20 cellular contexts compared by ENCODE assay signal in genomic region chr22:30873086-30873650, GRCh38.
"Had no signal": no experiment of that assay in that cellular context is flagged by ENCODE, and none has a peak within 500 bp of the region (broad histone marks: within the 10 kb centered on the region; RNA-seq: fewer than 3 reads in every experiment).

No MANE protein-coding gene starts in this region.

- H3K9me3 ChIP-seq: body of pancreas, gastrocnemius medialis, left ventricle myocardium inferior, ovary, right lobe of liver, upper lobe of left lung had no signal

- H3K36me3 ChIP-seq: gastrocnemius medialis, left ventricle myocardium inferior, neural progenitor cell, ovary, right lobe of liver, upper lobe of left lung had no signal

- ATAC-seq: activated naive CD4-positive, alpha-beta T cell treated with anti-CD3 and anti-CD28 coated beads, Interleukin-2, amount 50 U/mL, for 72 hours; body of pancreas; esophagus mucosa; gastrocnemius medialis; right lobe of liver; stimulated activated naive CD8-positive, alpha-beta T cell treated with anti-CD3 and anti-CD28 coated beads, Interleukin-15, amount 100 ng/mL, for 72 hours had no signal

- H3K4me3 ChIP-seq: body of pancreas, gastrocnemius medialis, left ventricle myocardium inferior, neural progenitor cell, ovary, right lobe of liver, upper lobe of left lung had no signal

- H3K9ac ChIP-seq: neural progenitor cell had no signal

- H2AFZ ChIP-seq: neural progenitor cell had no signal

- H3K27ac ChIP-seq: body of pancreas, gastrocnemius medialis, left ventricle myocardium inferior, neural progenitor cell, ovary, right lobe of liver, upper lobe of left lung had no signal

- H3K27me3 ChIP-seq: body of pancreas, gastrocnemius medialis, neural progenitor cell, ovary, right lobe of liver, upper lobe of left lung had no signal

- FAIRE-seq: colon, small intestine, TTC549 had no signal

- DNase-seq: activated B cell treated with CpG ODN at 0.5 μM for 24 hours; activated CD4-positive, alpha-beta memory T cell treated with anti-CD3 and anti-CD28 coated beads, Interleukin-2, amount 10 ng/mL, durations not matched to agents 7 days and 5 days; activated CD4-positive, alpha-beta T cell treated with anti-CD3 and anti-CD28 coated beads for 48 hours; activated gamma-delta T cell treated with Interleukin-2 at 50 U/mL for 16 hours; activated T-cell treated with anti-CD3 and anti-CD28 coated beads, Interleukin-2, amount 50 U/mL, for 24 hours; amniotic stem cell; left ventricle myocardium inferior; small intestine; stimulated activated CD4-positive, alpha-beta T cell treated with anti-CD3 and anti-CD28 coated beads, Interleukin-4, amount 100 ng/mL, for 1 hour; stimulated activated naive CD8-positive, alpha-beta T cell treated with anti-CD3 and anti-CD28 coated beads, Interleukin-15, amount 100 ng/mL, for 72 hours; upper lobe of left lung had no signal

- H3K4me1 ChIP-seq: body of pancreas, neural progenitor cell, right lobe of liver, upper lobe of left lung had no signal

- H3K4me2 ChIP-seq: neural progenitor cell had no signal
